ENCODE assay signal across 15 cellular contexts in the genomic region with DNA sequence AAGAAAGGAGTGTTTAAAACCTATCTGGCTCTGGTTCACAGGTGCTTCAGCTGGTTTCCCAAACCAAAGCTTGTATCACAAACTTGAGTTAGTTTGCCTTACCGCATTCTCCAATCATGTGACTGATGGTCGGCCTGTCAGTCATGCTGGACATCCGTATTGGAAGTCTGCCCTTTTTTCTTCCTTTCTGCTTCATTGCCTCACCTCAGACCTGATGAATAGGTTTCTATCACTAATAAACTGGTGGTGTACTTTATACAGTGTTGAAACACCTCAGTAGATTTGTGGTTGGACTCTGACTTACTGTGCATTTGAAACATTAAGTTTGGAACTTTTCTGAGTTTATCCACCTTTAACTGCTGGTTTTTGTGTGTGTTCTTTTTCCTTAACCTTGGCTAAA.
"Had no signal": no experiment of that assay in that cellular context is flagged by ENCODE, and none has a peak within 500 bp of the region (broad histone marks: within the 10 kb centered on the region; RNA-seq: fewer than 3 reads in every experiment).

No MANE protein-coding gene starts in this region.

- H3K27me3 ChIP-seq: heart left ventricle, sigmoid colon, spleen, suprapubic skin had no signal

- H3K27ac ChIP-seq: heart left ventricle, sigmoid colon, spleen, suprapubic skin had no signal

- H3K36me3 ChIP-seq: heart left ventricle, sigmoid colon, suprapubic skin had no signal

- H3K9me3 ChIP-seq: heart left ventricle, sigmoid colon, spleen, suprapubic skin had no signal

- H3K4me3 ChIP-seq: heart left ventricle, sigmoid colon, spleen, suprapubic skin had no signal

- H3K4me1 ChIP-seq: heart left ventricle, sigmoid colon, spleen, suprapubic skin had no signal

- DNase-seq: activated CD4-positive, alpha-beta T cell treated with anti-CD3 and anti-CD28 coated beads for 1 hour; activated CD4-positive, alpha-beta T cell treated with anti-CD3 and anti-CD28 coated beads, Interleukin-2, amount 50 U/mL, for 4 hours; activated naive CD4-positive, alpha-beta T cell treated with anti-CD3 and anti-CD28 coated beads, Interleukin-2, amount 10 ng/mL, durations not matched to agents 7 days and 5 days; dermis blood vessel endothelial cell; effector memory CD8-positive, alpha-beta T cell; foreskin melanocyte; heart left ventricle; left ventricle myocardium superior; mesendoderm; natural killer cell; sigmoid colon; spleen; T1000; trophoblast cell had no signal

- ATAC-seq: effector memory CD8-positive, alpha-beta T cell; heart left ventricle; left ventricle myocardium superior; natural killer cell had no signal
